Comparison of ENCODE assay signal across 8 cellular contexts in the genomic region with DNA sequence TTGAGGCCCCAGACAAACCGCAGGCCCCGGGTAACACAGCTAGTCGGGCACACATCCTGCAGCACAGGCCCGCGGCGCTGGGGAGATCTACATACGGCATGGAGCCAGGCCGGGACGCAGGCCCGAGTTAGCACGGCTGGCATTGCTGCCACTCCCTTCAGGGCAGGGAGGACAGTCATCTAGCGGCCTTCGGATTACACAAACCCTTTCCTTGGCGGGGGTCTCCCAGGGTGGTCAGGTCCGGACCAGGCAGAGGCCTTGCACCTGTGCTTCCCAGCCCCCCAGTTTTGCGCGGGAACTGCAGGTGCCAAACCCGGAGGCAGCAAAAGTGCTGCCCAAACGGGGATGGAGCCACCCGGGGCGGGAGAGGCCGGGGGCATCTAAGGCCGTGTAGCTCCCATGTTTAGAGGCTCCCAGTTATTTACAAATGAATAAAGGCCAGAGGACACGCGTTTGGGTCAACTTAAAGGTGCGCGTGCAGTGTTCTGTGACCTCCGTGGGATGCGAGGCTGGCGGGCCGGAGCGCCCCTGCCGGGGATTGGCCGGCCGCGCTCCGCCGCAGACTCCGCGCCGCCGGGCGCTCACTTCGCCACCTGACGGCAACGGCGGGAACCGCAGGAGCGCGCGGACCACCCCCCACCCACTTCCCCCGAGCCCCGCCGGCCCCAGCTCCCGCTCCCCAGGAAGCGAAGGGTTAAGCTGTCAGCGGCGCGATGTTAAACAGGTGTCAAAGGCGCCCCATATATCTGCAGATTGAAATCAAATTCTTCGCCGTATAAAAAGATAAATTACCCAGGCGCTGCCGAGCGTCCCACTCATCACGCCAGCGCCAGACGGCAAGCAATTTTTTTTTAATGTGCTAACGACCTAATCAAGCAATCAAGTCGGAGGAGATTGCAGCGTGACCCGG. TPM values are rescaled to one million over a fixed set of nuclear protein-coding genes. Genes with fewer than 3 reads are reported as not detected.
DNase-seq lines count a peak whose midpoint lies in the region; ATAC-seq and TF ChIP-seq lines count a peak whose summit lies in the region.

No MANE protein-coding gene starts in this region.

- no peaks in the 10 kb centered on the region for H3K36me3 ChIP-seq in muscle layer of duodenum (ENCODE audit: control insufficient read depth in 1 of 2, insufficient read depth in 2 of 2, low read length in 2 of 2)

- H3K27ac ChIP-seq in muscle layer of duodenum (ENCODE audit: low read length): no peak overlapping the region

- H3K4me3 Mint-ChIP-seq in activated CD8-positive, alpha-beta memory T cell treated with anti-CD3 and anti-CD28 coated beads, Interleukin-2, amount 10 ng/mL, durations not matched to agents 7 days and 5 days: peak overlapping the region; percentile 70

- CTCF ChIA-PET in activated CD8-positive, alpha-beta memory T cell treated with anti-CD3 and anti-CD28 coated beads, Interleukin-2, amount 10 ng/mL, durations not matched to agents 7 days and 5 days (lab: Charles Lee): interaction anchor here (0.5 to 5.2 kb wide), 28 partner anchors 8 to 1703 kb away, joined by 3 to 27 read pairs (median 4); a partner anchor contains a TSS

- H3K4me1 Mint-ChIP-seq in activated CD8-positive, alpha-beta memory T cell treated with anti-CD3 and anti-CD28 coated beads, Interleukin-2, amount 10 ng/mL, durations not matched to agents 7 days and 5 days: peaks cover 9% of the 10 kb centered on the region

- no peak overlapping the region for H3K27ac Mint-ChIP-seq in activated CD8-positive, alpha-beta memory T cell treated with anti-CD3 and anti-CD28 coated beads, Interleukin-2, amount 10 ng/mL, durations not matched to agents 7 days and 5 days

- peaks cover 0 to 13% of the 10 kb centered on the region in 2 donors for H3K4me1 ChIP-seq in muscle layer of duodenum (ENCODE audit: control insufficient read depth in 1 of 2, insufficient read depth in 2 of 2, low read length in 2 of 2)

- ATAC-seq in HG02798 (IDR thresholded peaks at IDR 0.05; ENCODE audit: poor library complexity, unreplicated experiment): peak; percentile 77
- ATAC-seq in activated CD8-positive, alpha-beta memory T cell treated with anti-CD3 and anti-CD28 coated beads, Interleukin-2, amount 10 ng/mL, durations not matched to agents 7 days and 5 days: peak; percentile 92

- H3K9me3 Mint-ChIP-seq in activated CD8-positive, alpha-beta memory T cell treated with anti-CD3 and anti-CD28 coated beads, Interleukin-2, amount 10 ng/mL, durations not matched to agents 7 days and 5 days (ENCODE audit: low read depth): no peaks in the 10 kb centered on the region

- peaks cover 35% of the 10 kb centered on the region for H3K27me3 Mint-ChIP-seq in activated CD8-positive, alpha-beta memory T cell treated with anti-CD3 and anti-CD28 coated beads, Interleukin-2, amount 10 ng/mL, durations not matched to agents 7 days and 5 days

- peak; percentile 52 for TF ChIP-seq CTCF in epithelial cell of esophagus (IDR thresholded peaks at IDR 0.05; ENCODE audit: insufficient read depth, low read depth, low read length, missing control alignments)

- H3K9me3 ChIP-seq in muscle layer of duodenum (ENCODE audit: control insufficient read depth in 1 of 2, low read length in 2 of 2): no peaks in the 10 kb centered on the region

- H3K27me3 ChIP-seq in muscle layer of duodenum (ENCODE audit: low read depth, low read length): no peaks in the 10 kb centered on the region

- DNase-seq in EH (ENCODE audit: low read depth) (peak; percentile 25), NCI-H69 (lab: John Stamatoyannopoulos, UW) (peak; percentile 88), epithelial cell of esophagus (ENCODE audit: low read depth) (peak; percentile 25), NCI-H526 treated with DMSO at 0.1 percent for 48 hours (lab: John Stamatoyannopoulos, UW) (no peak)
- peak; percentile 67 for DNase-seq in activated CD8-positive, alpha-beta memory T cell treated with anti-CD3 and anti-CD28 coated beads, Interleukin-2, amount 10 ng/mL, durations not matched to agents 7 days and 5 days
- DNase-seq in stimulated activated CD8-positive, alpha-beta memory T cell treated with anti-CD3 and anti-CD28 coated beads, Interleukin-7, amount 100 ng/mL, for 24 hours (ENCODE audit: low read depth): peak; percentile 26

- H3K4me3 ChIP-seq in epithelial cell of esophagus (ENCODE audit: low read length) (peak overlapping the region; percentile 57), muscle layer of duodenum (ENCODE audit: low read depth in 1 of 2, low read length in 2 of 2) (peak overlapping the region; percentile 60 to 76)

- H3K36me3 Mint-ChIP-seq in activated CD8-positive, alpha-beta memory T cell treated with anti-CD3 and anti-CD28 coated beads, Interleukin-2, amount 10 ng/mL, durations not matched to agents 7 days and 5 days: no peaks in the 10 kb centered on the region

RNA-seq across cellular contexts. Expression of a gene that starts 18.1 kb away (rescaled TPM):
- total RNA-seq in activated CD8-positive, alpha-beta memory T cell treated with anti-CD3 and anti-CD28 coated beads, Interleukin-2, amount 10 ng/mL, durations not matched to agents 7 days and 5 days: not detected

RNA-seq across cellular contexts. Expression of a gene that starts 45.4 kb away (rescaled TPM):
- total RNA-seq in activated CD8-positive, alpha-beta memory T cell treated with anti-CD3 and anti-CD28 coated beads, Interleukin-2, amount 10 ng/mL, durations not matched to agents 7 days and 5 days: 10 to 100 TPM; 45.1 to 50.6 TPM
